In the genomic region with DNA sequence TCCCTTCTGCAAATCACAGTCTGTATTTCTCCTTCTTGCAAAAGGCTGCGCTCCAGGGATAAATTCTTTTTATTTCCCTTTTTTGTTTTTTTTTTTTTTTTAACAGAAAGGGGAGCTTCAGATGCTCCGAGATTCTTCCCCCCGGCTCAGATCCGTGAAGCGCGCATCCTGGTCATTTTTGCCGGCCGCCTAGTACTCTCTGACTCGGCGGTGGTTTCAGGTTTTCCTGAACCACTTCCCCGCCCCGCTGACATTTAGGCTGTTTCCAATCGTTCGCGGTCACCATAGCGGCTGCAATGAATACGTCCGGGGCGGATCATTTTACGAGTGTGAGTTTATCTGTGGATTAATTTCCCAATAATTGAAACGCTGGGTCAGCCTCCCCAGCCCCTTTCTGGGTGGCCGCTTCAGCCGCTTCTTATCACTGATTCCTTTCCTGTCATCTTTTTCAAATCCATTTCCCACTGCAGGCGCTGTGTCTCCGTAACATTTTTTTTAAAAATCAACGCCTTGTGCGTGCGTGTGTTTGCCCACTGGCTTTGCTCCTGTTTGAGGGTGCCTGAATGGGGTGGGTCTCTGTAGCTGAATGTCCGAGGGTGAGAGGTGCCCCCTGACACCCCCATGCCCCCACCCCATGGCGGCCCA, we compare ENCODE assay signal across 26 cellular contexts. TPM values are rescaled to one million over a fixed set of nuclear protein-coding genes. Genes with fewer than 3 reads are reported as not detected.
DNase-seq lines count a peak whose midpoint lies in the region; ATAC-seq and TF ChIP-seq lines count a peak whose summit lies in the region.
"Had no signal": no experiment of that assay in that cellular context is flagged by ENCODE, and none has a peak within 500 bp of the region (broad histone marks: within the 10 kb centered on the region; RNA-seq: fewer than 3 reads in every experiment).

No MANE protein-coding gene starts in this region.

- no peak overlapping the region for H3K4me3 ChIP-seq in GM23338
- H3K4me3 ChIP-seq in body of pancreas: no peak overlapping the region
- H3K4me3 ChIP-seq in mammary epithelial cell (replicated peaks in 1 of 3; ENCODE audit: insufficient read depth in 1 of 3, low read depth in 2 of 3, low read length in 3 of 3): no peak overlapping the region
- H3K4me3 ChIP-seq: HAP-1, MG63, SJSA1 had no signal

- H3K36me3 Mint-ChIP-seq in GM23338 (ENCODE audit: low read depth): no peaks in the 10 kb centered on the region
- no peaks in the 10 kb centered on the region for H3K36me3 Mint-ChIP-seq in IgD-negative memory B cell
- H3K36me3 Mint-ChIP-seq in brain: no peaks in the 10 kb centered on the region
- peaks cover 0 to 7% of the 10 kb centered on the region in 2 donors for H3K36me3 Mint-ChIP-seq in naive B cell

- no peaks in the 10 kb centered on the region for H3K36me3 ChIP-seq in GM23338 (ENCODE audit: insufficient read depth)
- no peaks in the 10 kb centered on the region for H3K36me3 ChIP-seq in body of pancreas (replicated peaks in 1 of 2; ENCODE audit: insufficient read depth in 1 of 2, low read depth in 2 of 2)
- no peaks in the 10 kb centered on the region for H3K36me3 ChIP-seq in mammary epithelial cell (ENCODE audit: insufficient read depth, low read length)
- H3K36me3 ChIP-seq: BE2C, HAP-1, MG63, SJSA1 had no signal

- no peak for TF ChIP-seq POLR2A in body of pancreas (IDR thresholded peaks at IDR 0.05)

- H3K4me3 Mint-ChIP-seq in GM23338 (no peak overlapping the region; the same call in 2 of the 3 replicates), IgD-negative memory B cell (peak overlapping the region in 1 of 4 donors; percentile 49), brain (peak overlapping the region; percentile 28 to 59 (median 43)), naive B cell (peak overlapping the region in 2 of 8 donors; percentile 28 to 67)

- H3K79me2 ChIP-seq in GM23338 (replicated peaks; ENCODE audit: insufficient read depth) (no peaks in the 10 kb centered on the region), mammary epithelial cell (ENCODE audit: insufficient read depth, low read length) (no peaks in the 10 kb centered on the region)

- H3K9ac ChIP-seq in mammary epithelial cell (ENCODE audit: insufficient read depth, low read length): no peak overlapping the region

- peaks cover 100% of the 10 kb centered on the region for H3K27me3 ChIP-seq in GM23338 (ENCODE audit: insufficient read depth)
- peaks cover 0 to 76% of the 10 kb centered on the region in 2 donors for H3K27me3 ChIP-seq in body of pancreas
- H3K27me3 ChIP-seq in mammary epithelial cell (ENCODE audit: insufficient read depth, low read length): peaks cover 51% of the 10 kb centered on the region

- TF ChIP-seq CTCF in GM23338 (conservative IDR thresholded peaks at IDR 0.05; ENCODE audit: low read depth in 2 of 2): no peak
- no peak for TF ChIP-seq CTCF in brain (conservative IDR thresholded peaks at IDR 0.05)
- TF ChIP-seq CTCF in body of pancreas (IDR thresholded peaks at IDR 0.05): no peak
- no peak for TF ChIP-seq CTCF in mammary epithelial cell (conservative IDR thresholded peaks at IDR 0.05 in 1 of 2, IDR thresholded peaks at IDR 0.05 in 1 of 2; ENCODE audit: extremely low read depth in 1 of 2, insufficient read depth in 1 of 2, low read depth in 1 of 2, low read length in 2 of 2)

- no TSS peak for BruUV-seq in mammary epithelial cell (replicated peaks; lab: Mats Ljungman, UMichigan)

- CTCF ChIA-PET in mammary epithelial cell (lab: Charles Lee; ENCODE audit: low non-redundant PET): no interaction called here

- H3K27me3 Mint-ChIP-seq in GM23338 (ENCODE audit: insufficient read depth, low read depth, poor library complexity) (peaks cover 99% of the 10 kb centered on the region), IgD-negative memory B cell (peaks cover 52% of the 10 kb centered on the region), brain (peaks cover 100% of the 10 kb centered on the region), naive B cell (peaks cover 18 to 85% (median 74%) of the 10 kb centered on the region in 3 donors)

- peaks cover 8% of the 10 kb centered on the region; the same call in 2 of the 3 replicates for H3K4me1 Mint-ChIP-seq in GM23338
- peaks cover 0 to 1% (median 0%) of the 10 kb centered on the region in 3 donors for H3K4me1 Mint-ChIP-seq in IgD-negative memory B cell
- peaks cover 17% of the 10 kb centered on the region for H3K4me1 Mint-ChIP-seq in brain
- peaks cover 2 to 10% (median 10%) of the 10 kb centered on the region in 3 donors for H3K4me1 Mint-ChIP-seq in naive B cell

- DNase-seq in GM23338 (ENCODE audit: low spot score) (no peak), naive B cell (no peak), body of pancreas (no peak), NCI-H1436 treated with DMSO at 0.1 percent for 48 hours (lab: John Stamatoyannopoulos, UW) (no peak), mammary epithelial cell (no peak)
- DNase-seq: BE2C, Calu3, DMS79 treated with DMSO at 0.1 percent for 48 hours, GF-D8, KBM-7, MG63, NCI-H1092, NCI-H1417 treated with DMSO at 0.1 percent for 48 hours, NCI-H187, NCI-H2081 treated with DMSO at 0.1 percent for 48 hours, NCI-H2171, NCI-H226, NCI-H510A, Right ventricle myocardium superior, RPMI8226 had no signal

- H2AFZ ChIP-seq in GM23338 (no peak overlapping the region), mammary epithelial cell (ENCODE audit: low read depth, low read length) (no peak overlapping the region)

- H4K20me1 ChIP-seq in GM23338 (replicated peaks; ENCODE audit: insufficient read depth) (peaks cover 15% of the 10 kb centered on the region), mammary epithelial cell (ENCODE audit: insufficient read depth, low read length) (no peaks in the 10 kb centered on the region)

- H3K9me2 ChIP-seq in GM23338 (ENCODE audit: insufficient read depth): no peaks in the 10 kb centered on the region

- H3K9me3 Mint-ChIP-seq in GM23338: peaks cover 12% of the 10 kb centered on the region; the same call in 1 of the 3 replicates
- H3K9me3 Mint-ChIP-seq in IgD-negative memory B cell: no peaks in the 10 kb centered on the region
- peaks cover 0 to 16% (median 5%) of the 10 kb centered on the region in 5 experiments for H3K9me3 Mint-ChIP-seq in brain
- peaks cover 0 to 2% (median 0%) of the 10 kb centered on the region in 7 donors for H3K9me3 Mint-ChIP-seq in naive B cell

- H3K4me1 ChIP-seq in GM23338 (ENCODE audit: insufficient read depth): peaks cover 15% of the 10 kb centered on the region; the same call in 1 of the 2 replicates
- H3K4me1 ChIP-seq in body of pancreas: no peaks in the 10 kb centered on the region
- H3K4me1 ChIP-seq in mammary epithelial cell (ENCODE audit: insufficient read depth, low read length): peaks cover 6% of the 10 kb centered on the region
- H3K4me1 ChIP-seq: BE2C, HAP-1, SJSA1 had no signal

- intact Hi-C loops in body of pancreas (cut with DNase I): no loop called here
- intact Hi-C loops in mammary epithelial cell (cut with micrococcal nuclease): loop anchor here (10.0 kb wide), 1 partner anchor 219 kb away; no protein-coding TSS in a partner anchor

- no peak overlapping the region for H3K4me2 ChIP-seq in GM23338
- no peak overlapping the region for H3K4me2 ChIP-seq in mammary epithelial cell (ENCODE audit: insufficient read depth, low read depth, low read length)

- H3K9me3 ChIP-seq in body of pancreas (no peaks in the 10 kb centered on the region), mammary epithelial cell (replicated peaks; ENCODE audit: insufficient read depth, low read length) (no peaks in the 10 kb centered on the region)
- H3K9me3 ChIP-seq: BE2C, HAP-1, MG63, SJSA1 had no signal

- dilution Hi-C loops in mammary epithelial cell (cut with HindIII; ENCODE audit: low sequenced_read_pairs): no loop called here

- H3K27ac ChIP-seq in GM23338 (ENCODE audit: low read depth) (no peak overlapping the region), body of pancreas (no peak overlapping the region), mammary epithelial cell (ENCODE audit: insufficient read depth, low read depth, low read length) (no peak overlapping the region)
- H3K27ac ChIP-seq: SJSA1 had no signal

- ATAC-seq in GM23338 (no peak), naive B cell (ENCODE audit: low read depth in 2 of 2) (no peak), body of pancreas (no peak)

- H3K27ac Mint-ChIP-seq in GM23338 (no peak overlapping the region), IgD-negative memory B cell (peak overlapping the region; percentile 46 to 88 (median 62)), brain (no peak overlapping the region), naive B cell (peak overlapping the region in 5 of 6 donors; percentile 15 to 79 (median 57))

- H3F3A ChIP-seq in GM23338 (replicated peaks; ENCODE audit: low read depth): 0 out of 2 replicates have a peak, but pooled peaks cover 7% of the 10 kb centered on the region

- in situ Hi-C loops in mammary epithelial cell (cut with MboI; ENCODE audit: low sequenced_read_pairs in 2 of 2): loop anchor here in 1 of 2 donors (10.0 kb wide), 1 partner anchor 79 kb away; no protein-coding TSS in a partner anchor

- 4 to 9% methylated on average over 26 to 30 of the region's 30 CpGs for WGBS in body of pancreas, 2 donors
- WGBS in mammary epithelial cell (ENCODE audit: low coverage, missing lambda C conversion rate): 17% methylated on average over 30 of the region's 30 CpGs

TF ChIP-seq in GM23338, 12 proteins besides CTCF, POLR2A, EP300 and RAD21 (continues in another document):
- peak; percentile 91 for TF ChIP-seq EZH2 (IDR thresholded peaks at IDR 0.05; ENCODE audit: low read depth, unreplicated experiment)

RNA-seq across cellular contexts. Expression of a gene that starts 10.5 kb away (rescaled TPM):
- total RNA-seq in GM23338 (2014; rRNA removed; shearing (Covaris generic)): not detected in 2 replicates
- polyA plus RNA-seq in GM23338 (2016; fragmentation: Nextera tagmentation; extraction: Ambion mirVana) (not detected in 2 replicates), IgD-negative memory B cell (not detected), brain (ENCODE audit: insufficient read depth, low read depth, low replicate concordance) (not detected), naive B cell (ENCODE audit: low read depth in 6 of 6) (not detected), mammary epithelial cell (0.01 TPM)
- total RNA-seq in body of pancreas (under 1 TPM in 1 of 2 donors, not detected in 1; 0.26 TPM), mammary epithelial cell (under 1 TPM in 1 of 2 donors, not detected in 1; 0.09 TPM)
- polyA minus RNA-seq in mammary epithelial cell: not detected
- total RNA-seq: HT-29, Right ventricle myocardium superior, SJSA1 had no signal
- polyA plus RNA-seq: CD14-positive monocyte had no signal

RNA-seq across cellular contexts. Expression of a gene that starts 48.3 kb away (rescaled TPM):
- total RNA-seq in GM23338 (2014; rRNA removed; shearing (Covaris generic)): 2.8 and 6.0 TPM in 2 replicates
- polyA plus RNA-seq in GM23338 (2016; fragmentation: Nextera tagmentation; extraction: Ambion mirVana) (1.7 and 2.1 TPM in 2 replicates), IgD-negative memory B cell (1.2 TPM), brain (ENCODE audit: insufficient read depth, low read depth, low replicate concordance) (0.19 TPM), naive B cell (ENCODE audit: low read depth in 6 of 6) (under 1 TPM in 1 of 6 donors, not detected in 5; 0.09 TPM), mammary epithelial cell (5.3 TPM)
- total RNA-seq in body of pancreas (under 1 TPM in 1 of 2 donors, not detected in 1; 0.52 TPM), mammary epithelial cell (1 to 10 TPM; 1.0 to 2.7 TPM)
- polyA minus RNA-seq in mammary epithelial cell: 10.5 TPM

Comparison
In these comparisons a context has a peak if more than half of its experiments do, and no peak if none do; other contexts are left out.
1. H3K27ac Mint-ChIP-seq: peak in IgD-negative memory B cell (3 of 3) and naive B cell (5 of 6); none in GM23338 (single experiment) and brain (0 of 5).